In the genomic region with DNA sequence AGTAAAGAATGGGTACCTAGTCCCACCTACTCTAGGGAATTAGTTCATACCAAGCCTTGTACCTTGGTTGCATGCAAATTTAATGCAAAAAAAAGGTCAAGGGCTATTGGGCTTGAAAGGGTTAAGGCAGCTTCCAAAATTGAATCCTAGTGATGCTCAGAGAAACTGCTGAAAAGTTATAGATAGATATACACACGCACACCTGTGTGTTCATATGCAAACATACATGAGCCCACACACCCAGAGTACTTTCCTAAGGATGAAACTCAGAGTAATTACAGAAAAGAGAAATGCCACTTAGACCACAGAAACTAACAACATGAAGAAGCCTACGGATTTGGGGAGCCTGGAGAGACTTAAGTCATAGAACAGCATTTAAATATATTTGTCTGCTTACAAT, we compare ENCODE assay signal across 8 cellular contexts. TPM values are rescaled to one million over a fixed set of nuclear protein-coding genes. Genes with fewer than 3 reads are reported as not detected.
DNase-seq lines count a peak whose midpoint lies in the region; ATAC-seq and TF ChIP-seq lines count a peak whose summit lies in the region.

No MANE protein-coding gene starts in this region.

- H3K4me3 Mint-ChIP-seq in natural killer cell treated with Interleukin-12 subunit alpha and Interleukin-12 subunit beta and Interleukin-15 and Interleukin-18, amount 100 ng/mL, for 72 hours: peak overlapping the region; percentile 89

- H3K9me3 Mint-ChIP-seq in natural killer cell treated with Interleukin-12 subunit alpha and Interleukin-12 subunit beta and Interleukin-15 and Interleukin-18, amount 100 ng/mL, for 72 hours: no peaks in the 10 kb centered on the region

- H3K27me3 Mint-ChIP-seq in natural killer cell treated with Interleukin-12 subunit alpha and Interleukin-12 subunit beta and Interleukin-15 and Interleukin-18, amount 100 ng/mL, for 72 hours: no peaks in the 10 kb centered on the region

- H3K4me1 Mint-ChIP-seq in natural killer cell treated with Interleukin-12 subunit alpha and Interleukin-12 subunit beta and Interleukin-15 and Interleukin-18, amount 100 ng/mL, for 72 hours (ENCODE audit: low read depth in 2 of 2): peaks cover 20 to 21% of the 10 kb centered on the region in 2 donors

- H3K27ac Mint-ChIP-seq in natural killer cell treated with Interleukin-12 subunit alpha and Interleukin-12 subunit beta and Interleukin-15 and Interleukin-18, amount 100 ng/mL, for 72 hours: peak overlapping the region; percentile 74 to 94

- H3K36me3 ChIP-seq in brain microvascular endothelial cell (replicated peaks): no peaks in the 10 kb centered on the region

- peak; percentile 56 for ATAC-seq in GM19395 (IDR thresholded peaks at IDR 0.05; ENCODE audit: unreplicated experiment)
- ATAC-seq in HG03442 (IDR thresholded peaks at IDR 0.05; ENCODE audit: unreplicated experiment): peak; percentile 40
- ATAC-seq in natural killer cell treated with Interleukin-12 subunit alpha and Interleukin-12 subunit beta and Interleukin-15 and Interleukin-18, amount 100 ng/mL, for 72 hours: peak in 1 of 2 donors; percentile 43

- H3K36me3 Mint-ChIP-seq in natural killer cell treated with Interleukin-12 subunit alpha and Interleukin-12 subunit beta and Interleukin-15 and Interleukin-18, amount 100 ng/mL, for 72 hours: no peaks in the 10 kb centered on the region

- H3K4me3 ChIP-seq in brain microvascular endothelial cell (ENCODE audit: low read depth, low read length): no peak overlapping the region

- H3K27ac ChIP-seq in angular gyrus (ENCODE audit: low read depth, low read length) (peak overlapping the region; percentile 89), brain microvascular endothelial cell (no peak overlapping the region)

- H3K27me3 ChIP-seq in brain microvascular endothelial cell (replicated peaks): no peaks in the 10 kb centered on the region

- in situ Hi-C loops in brain microvascular endothelial cell (cut with HindIII; ENCODE audit: low pct_ligation_motif_present, low sequenced_read_pairs): no loop called here

- TF ChIP-seq CTCF in brain microvascular endothelial cell (IDR thresholded peaks at IDR 0.05; ENCODE audit: low read depth, low read length, missing control alignments): no peak

- DNase-seq in CD1c-positive myeloid dendritic cell (ENCODE audit: extremely low spot score) (peak; percentile 23), brain microvascular endothelial cell (no peak), NCI-H510A (lab: John Stamatoyannopoulos, UW) (no peak), NCI-H510A treated with DMSO at 0.1 percent for 48 hours (lab: John Stamatoyannopoulos, UW) (no peak)
- DNase-seq in natural killer cell treated with Interleukin-12 subunit alpha and Interleukin-12 subunit beta and Interleukin-15 and Interleukin-18, amount 100 ng/mL, for 72 hours (ENCODE audit: low spot score): no peak

RNA-seq across cellular contexts. Expression of a gene that starts 1.5 kb away (rescaled TPM):
- 10 to 100 TPM; 15.9 to 17.0 TPM for total RNA-seq in natural killer cell treated with Interleukin-12 subunit alpha and Interleukin-12 subunit beta and Interleukin-15 and Interleukin-18, amount 100 ng/mL, for 72 hours
